8 cellular contexts compared by ENCODE assay signal in the genomic region with DNA sequence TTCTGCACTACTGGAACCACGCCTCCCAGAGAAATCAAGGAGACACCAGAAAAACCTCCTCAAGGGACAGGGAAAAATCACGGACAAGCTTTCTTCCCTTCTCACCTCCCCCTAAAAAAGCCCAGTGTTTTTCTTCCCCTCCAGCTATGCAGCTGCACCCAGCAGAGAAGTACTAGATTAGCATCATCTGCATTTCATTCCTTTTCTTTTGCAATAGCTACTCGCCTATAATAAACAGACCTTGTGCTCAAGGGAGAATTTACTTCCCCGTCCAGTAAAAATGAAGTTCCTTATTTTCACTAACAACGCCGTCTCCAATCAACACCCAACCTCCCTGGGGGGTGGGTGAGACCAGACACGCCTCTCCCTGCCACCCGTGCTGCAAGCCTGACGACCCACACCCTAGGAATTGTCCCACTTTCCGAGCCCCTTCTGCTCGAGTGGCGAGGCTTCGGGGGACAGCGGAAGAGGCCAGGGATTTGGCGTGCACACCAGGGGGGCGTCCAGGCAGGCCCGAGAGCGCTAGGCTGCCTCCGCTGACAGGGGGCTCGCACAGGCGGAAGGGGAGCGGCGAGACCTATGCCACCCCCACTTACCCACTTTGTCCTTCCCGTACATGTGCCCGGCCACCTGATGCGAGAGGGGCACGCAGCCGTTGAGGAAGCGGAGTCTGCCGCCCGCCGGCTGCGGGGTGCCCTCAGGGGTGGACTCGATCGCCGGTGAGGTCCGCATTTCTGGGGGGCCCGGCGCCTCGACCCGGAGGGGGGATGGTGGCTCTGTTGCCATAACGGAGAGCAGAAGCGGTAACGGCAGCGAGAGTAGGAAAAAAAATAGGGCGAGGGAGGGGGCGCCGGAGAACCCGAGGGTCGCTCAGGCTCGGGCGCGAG. TPM values are rescaled to one million over a fixed set of nuclear protein-coding genes. Genes with fewer than 3 reads are reported as not detected.
DNase-seq lines count a peak whose midpoint lies in the region; ATAC-seq and TF ChIP-seq lines count a peak whose summit lies in the region.

No MANE protein-coding gene starts in this region.

- TF ChIP-seq EP300 in ovary (IDR thresholded peaks at IDR 0.05) = no peak

- H3K9me3 ChIP-seq in heart left ventricle (no peaks in the 10 kb centered on the region), ovary (no peaks in the 10 kb centered on the region)

- H3K36me3 ChIP-seq in heart left ventricle (no peaks in the 10 kb centered on the region), ovary (no peaks in the 10 kb centered on the region)

- H3K27ac ChIP-seq in heart left ventricle (peak overlapping the region; percentile 79 to 96 (median 94)), ovary (peak overlapping the region; percentile 81 to 97)

- DNase-seq in 8988T (peak; percentile 18), SK-N-DZ (ENCODE audit: low spot score) (peak; percentile 22), amniotic epithelial cell (ENCODE audit: low read depth) (peak; percentile 80), heart left ventricle (peak; percentile 44 to 74 (median 56)), ovary (peak; percentile 41 to 65 (median 58)), DMS79 treated with DMSO at 0.1 percent for 48 hours (lab: John Stamatoyannopoulos, UW) (no peak)

- peak; percentile 11 for ATAC-seq in GM18502 (IDR thresholded peaks at IDR 0.05; ENCODE audit: poor library complexity, unreplicated experiment)
- peak; percentile 9 for ATAC-seq in HG03159 (IDR thresholded peaks at IDR 0.05; ENCODE audit: unreplicated experiment)
- peak in 3 of 4 donors; percentile 0 to 2 (median 1) for ATAC-seq in heart left ventricle

- H3K4me3 ChIP-seq in heart left ventricle = peak overlapping the region; percentile 49 to 89 (median 80)
- H3K4me3 ChIP-seq in ovary = peak overlapping the region; percentile 72

- TF ChIP-seq CTCF in heart left ventricle (IDR thresholded peaks at IDR 0.05) = no peak
- TF ChIP-seq CTCF in ovary (IDR thresholded peaks at IDR 0.05) = no peak

- 0 to 1% (median 1%) methylated on average over 31 to 53 of the region's 53 CpGs for WGBS in heart left ventricle, 4 donors
- WGBS in ovary, 3 donors = 1% methylated on average over 39 to 53 of the region's 53 CpGs

- H3K27me3 ChIP-seq in heart left ventricle (no peaks in the 10 kb centered on the region), ovary (no peaks in the 10 kb centered on the region)

- peaks cover 0 to 50% (median 23%) of the 10 kb centered on the region in 12 donors for H3K4me1 ChIP-seq in heart left ventricle
- no peaks in the 10 kb centered on the region for H3K4me1 ChIP-seq in ovary (ENCODE audit: insufficient read depth)

- no peak for TF ChIP-seq POLR2A in heart left ventricle (IDR thresholded peaks at IDR 0.05)
- peak; percentile 29 for TF ChIP-seq POLR2A in ovary (IDR thresholded peaks at IDR 0.05)

- intact Hi-C loops in heart left ventricle (cut with DNase I) = loop anchor here in 5 of 10 donors (5.0 to 10.0 kb wide), 4 partner anchors 52 to 118 kb away; a partner anchor contains a TSS
- intact Hi-C loops in ovary (cut with DNase I) = no loop called here

RNA-seq across cellular contexts. Expression of a gene that starts 0.6 kb away (rescaled TPM):
- polyA plus RNA-seq in SK-N-DZ (2014; cell fraction: cytosol; rRNA removed) = 3.1 and 3.4 TPM in 2 replicates
- 2.6 and 2.7 TPM in 2 replicates for polyA plus RNA-seq in SK-N-DZ (2014; cell fraction: nucleus; rRNA removed)
- 1 to 10 TPM; 1.7 to 4.2 (median 2.4) TPM for total RNA-seq in heart left ventricle
- polyA plus RNA-seq in heart left ventricle = 1 to 10 TPM in 1 of 2 donors, under 1 TPM in 1; 0.95 to 1.7 TPM
- total RNA-seq in ovary = 1 to 10 TPM; 2.7 to 4.3 (median 3.4) TPM
- 1 to 10 TPM; 1.5 to 2.3 TPM for polyA plus RNA-seq in ovary

RNA-seq across cellular contexts. Expression of a gene that starts 1.9 kb away (rescaled TPM):
- polyA plus RNA-seq in SK-N-DZ (2014; cell fraction: cytosol; rRNA removed) = 51.7 and 55.2 TPM in 2 replicates
- 42.4 and 60.5 TPM in 2 replicates for polyA plus RNA-seq in SK-N-DZ (2014; cell fraction: nucleus; rRNA removed)
- total RNA-seq in heart left ventricle (100 to 1,000 TPM in 8 of 9 donors, 10 to 100 TPM in 1; 73.9 to 179 (median 155) TPM), ovary (10 to 100 TPM; 20.2 to 29.2 (median 25.5) TPM)
- polyA plus RNA-seq in heart left ventricle (10 to 100 TPM; 75.6 to 91.2 TPM), ovary (10 to 100 TPM; 10.6 to 35.7 TPM)
